ENCODE assay signal across 22 cellular contexts in genomic region chr11:44940835-44941234, GRCh38. TPM values are rescaled to one million over a fixed set of nuclear protein-coding genes. Genes with fewer than 3 reads are reported as not detected.
A peak's percentile ranks its signal among the peaks of the same experiment; 100 is the strongest.
DNase-seq lines count a peak whose midpoint lies in the region; ATAC-seq and TF ChIP-seq lines count a peak whose summit lies in the region.
"Had no signal": no experiment of that assay in that cellular context is flagged by ENCODE, and none has a peak within 500 bp of the region (broad histone marks: within the 10 kb centered on the region; RNA-seq: fewer than 3 reads in every experiment).

No MANE protein-coding gene starts in this region.

- H2BK120ac ChIP-seq in H9 (ENCODE audit: low read depth, low read length, poor library complexity, severe bottlenecking) = no peak overlapping the region

- no peak overlapping the region for H3K9ac ChIP-seq in mammary epithelial cell (ENCODE audit: insufficient read depth, low read length)
- no peak overlapping the region for H3K9ac ChIP-seq in H9 (ENCODE audit: extremely low read depth, insufficient read length, low read length)

- H4K20me1 ChIP-seq in mammary epithelial cell (ENCODE audit: insufficient read depth, low read length) (no peaks in the 10 kb centered on the region), H9 (ENCODE audit: control insufficient read depth, insufficient read depth, insufficient read length) (no peaks in the 10 kb centered on the region)

- H2BK15ac ChIP-seq in H9 (ENCODE audit: low read depth, low read length) = no peak overlapping the region

- no peaks in the 10 kb centered on the region for H3K79me1 ChIP-seq in H9 (ENCODE audit: insufficient read depth, low read depth, low read length, poor library complexity, severe bottlenecking)

- in situ Hi-C loops in mammary epithelial cell (cut with MboI; ENCODE audit: low sequenced_read_pairs in 2 of 2) = loop anchor here in 1 of 2 donors (25.0 kb wide), 1 partner anchor 346 kb away; the partner anchor contains the start of gene SYT13

- H3K9me3 ChIP-seq in breast epithelium = no peaks in the 10 kb centered on the region
- no peaks in the 10 kb centered on the region for H3K9me3 ChIP-seq in mammary epithelial cell (replicated peaks; ENCODE audit: insufficient read depth, low read length)
- H3K9me3 ChIP-seq in H9 (ENCODE audit: control insufficient read depth, low read depth, low read length) = no peaks in the 10 kb centered on the region
- H3K9me3 ChIP-seq in sigmoid colon = no peaks in the 10 kb centered on the region
- H3K9me3 ChIP-seq: MG63, Peyer's patch had no signal

- no peak overlapping the region for H3K14ac ChIP-seq in H9 (ENCODE audit: insufficient read depth, low read length)

- H2BK12ac ChIP-seq in H9 (ENCODE audit: insufficient read length, low read depth, low read length) = no peak overlapping the region

- TF ChIP-seq POLR2A in breast epithelium (IDR thresholded peaks at IDR 0.05) (no peak), sigmoid colon (IDR thresholded peaks at IDR 0.05) (no peak)

- H3T11ph ChIP-seq in H9 (ENCODE audit: low read length) = no peak overlapping the region

- peak overlapping the region in 1 of 3 donors; percentile 7 for H3K4me3 ChIP-seq in breast epithelium
- H3K4me3 ChIP-seq in mammary epithelial cell (replicated peaks in 1 of 3; ENCODE audit: insufficient read depth in 1 of 3, low read depth in 2 of 3, low read length in 3 of 3) = no peak overlapping the region
- H3K4me3 ChIP-seq in sigmoid colon = no peak overlapping the region
- H3K4me3 ChIP-seq: MG63, Peyer's patch had no signal

- dilution Hi-C loops in mammary epithelial cell (cut with HindIII; ENCODE audit: low sequenced_read_pairs) = no loop called here

- H3K23ac ChIP-seq in H9 (ENCODE audit: insufficient read length, low read depth, low read length) = no peak overlapping the region

- H3K36me3 ChIP-seq in breast epithelium (no peaks in the 10 kb centered on the region), mammary epithelial cell (ENCODE audit: insufficient read depth, low read length) (no peaks in the 10 kb centered on the region), sigmoid colon (no peaks in the 10 kb centered on the region)

- H3K9me3 Mint-ChIP-seq in H9 = peaks cover 0 to 3% of the 10 kb centered on the region in 2 experiments; a peak in 2 of 5 replicates
- no peaks in the 10 kb centered on the region for H3K9me3 Mint-ChIP-seq in effector memory CD8-positive, alpha-beta T cell
- H3K9me3 Mint-ChIP-seq: CD4-positive, alpha-beta T cell; IgD-negative memory B cell had no signal

- CTCF ChIA-PET in mammary epithelial cell (lab: Charles Lee; ENCODE audit: low non-redundant PET) = interaction anchor here (0.6 kb wide), 2 partner anchors 162 to 165 kb away, joined by 3 to 4 read pairs; no protein-coding TSS in a partner anchor

- no peak overlapping the region for H2BK5ac ChIP-seq in H9 (ENCODE audit: insufficient read length, low read length)

- peaks cover 2 to 27% (median 21%) of the 10 kb centered on the region in 3 experiments; a peak in 6 of 7 replicates for H3K36me3 Mint-ChIP-seq in H9 (ENCODE audit: insufficient read depth in 1 of 3, low read depth in 3 of 3)
- H3K36me3 Mint-ChIP-seq in effector memory CD8-positive, alpha-beta T cell (ENCODE audit: insufficient read depth) = peaks cover 8% of the 10 kb centered on the region

- H3K27ac ChIP-seq in breast epithelium (peak overlapping the region; percentile 43 to 90), mammary epithelial cell (ENCODE audit: insufficient read depth, low read depth, low read length) (no peak overlapping the region), H9 (ENCODE audit: insufficient read length, low read depth, low read length) (no peak overlapping the region), sigmoid colon (peak overlapping the region; percentile 7 to 47 (median 14))
- H3K27ac ChIP-seq: 22Rv1 had no signal

- 97% methylated on average over 9 of the region's 9 CpGs for WGBS in mammary epithelial cell (ENCODE audit: low coverage, missing lambda C conversion rate)
- WGBS in H9 (ENCODE audit: extremely low coverage, insufficient read length, low lambda C conversion rate) = no CpG with 5 or more reads among the region's 9 CpGs
- 90 to 94% methylated on average over 9 of the region's 9 CpGs for WGBS in sigmoid colon, 2 donors

- no peak for DNase-seq in breast epithelium (ENCODE audit: low spot score in 2 of 2)
- DNase-seq in mammary epithelial cell = no peak
- DNase-seq in H9 = no peak
- DNase-seq in effector memory CD8-positive, alpha-beta T cell = no peak
- DNase-seq in sigmoid colon = no peak
- no peak for DNase-seq in NCI-H345 treated with DMSO at 0.1 percent for 48 hours (lab: John Stamatoyannopoulos, UW; ENCODE audit: unreplicated experiment)
- DNase-seq in activated effector memory CD4-positive, alpha-beta T cell treated with Interleukin-2 at 50 U/mL for 16 hours = no peak
- no peak for DNase-seq in GM20000 (ENCODE audit: low spot score)
- DNase-seq: AML-193; CD4-positive, alpha-beta T cell; DMS153; GDM1; Kasumi-1; MG63; NCI-H1436 treated with DMSO at 0.1 percent for 48 hours; NCI-H2029 treated with DMSO at 0.1 percent for 48 hours; NK-92 treated with Interleukin-12 subunit alpha and Interleukin-12 subunit beta, amount 100 ng/mL, for 24 hours; Peyer's patch; SHP77 had no signal

- no peak overlapping the region for H2AK5ac ChIP-seq in H9 (ENCODE audit: insufficient read length, low read length)

- H3K4ac ChIP-seq in H9 (ENCODE audit: low read depth, low read length) = no peak overlapping the region

- peak overlapping the region in 2 of 3 experiments; percentile 36 to 38; a peak in 4 of 7 replicates for H3K27ac Mint-ChIP-seq in H9
- H3K27ac Mint-ChIP-seq in effector memory CD8-positive, alpha-beta T cell = peak overlapping the region; percentile 74 to 90
- H3K27ac Mint-ChIP-seq: CD4-positive, alpha-beta T cell had no signal

- no peak overlapping the region for H2BK20ac ChIP-seq in H9 (ENCODE audit: low read depth, low read length, poor library complexity, severe bottlenecking)

- H4K5ac ChIP-seq in H9 (ENCODE audit: insufficient read length, low read depth, low read length) = no peak overlapping the region

- H3K56ac ChIP-seq in H9 (ENCODE audit: insufficient read length, low read depth, low read length) = no peak overlapping the region

- H3K4me1 ChIP-seq in breast epithelium (peaks cover 0 to 8% of the 10 kb centered on the region in 2 donors), mammary epithelial cell (ENCODE audit: insufficient read depth, low read length) (no peaks in the 10 kb centered on the region), H9 (ENCODE audit: insufficient read depth, low read length) (peaks cover 2% of the 10 kb centered on the region; the same call in 1 of the 2 replicates), sigmoid colon (peaks cover 0 to 16% (median 9%) of the 10 kb centered on the region in 4 donors)

- peaks cover 34 to 73% of the 10 kb centered on the region in 2 experiments for H3K4me1 Mint-ChIP-seq in H9
- H3K4me1 Mint-ChIP-seq in effector memory CD8-positive, alpha-beta T cell (ENCODE audit: low read depth in 2 of 2) = peaks cover 46 to 49% of the 10 kb centered on the region in 2 donors

- H3K4me2 ChIP-seq in mammary epithelial cell (ENCODE audit: insufficient read depth, low read depth, low read length) = no peak overlapping the region
- no peak overlapping the region for H3K4me2 ChIP-seq in H9 (ENCODE audit: insufficient read depth, insufficient read length, low read length)

- H3K27me3 ChIP-seq in breast epithelium (no peaks in the 10 kb centered on the region), mammary epithelial cell (ENCODE audit: insufficient read depth, low read length) (no peaks in the 10 kb centered on the region), H9 (ENCODE audit: insufficient read depth, low read length) (no peaks in the 10 kb centered on the region), sigmoid colon (no peaks in the 10 kb centered on the region)
- H3K27me3 ChIP-seq: MG63, Peyer's patch had no signal

- H2AFZ ChIP-seq in mammary epithelial cell (ENCODE audit: low read depth, low read length) (no peak overlapping the region), H9 (ENCODE audit: low read length) (no peak overlapping the region)

- no peak overlapping the region for H3K18ac ChIP-seq in H9 (ENCODE audit: insufficient read length, low read depth, low read length)

- BruUV-seq in mammary epithelial cell (replicated peaks; lab: Mats Ljungman, UMichigan) = no TSS peak

- no peak overlapping the region for H4K8ac ChIP-seq in H9 (replicated peaks; ENCODE audit: insufficient read length, low read depth, low read length)

- TF ChIP-seq CTCF in breast epithelium (IDR thresholded peaks at IDR 0.05) = no peak
- TF ChIP-seq CTCF in mammary epithelial cell (conservative IDR thresholded peaks at IDR 0.05 in 1 of 2, IDR thresholded peaks at IDR 0.05 in 1 of 2; ENCODE audit: extremely low read depth in 1 of 2, insufficient read depth in 1 of 2, low read depth in 1 of 2, low read length in 2 of 2) = no peak
- no peak for TF ChIP-seq CTCF in H9 (conservative IDR thresholded peaks at IDR 0.05)
- TF ChIP-seq CTCF in sigmoid colon (IDR thresholded peaks at IDR 0.05) = no peak
- TF ChIP-seq CTCF in GM20000 (IDR thresholded peaks at IDR 0.05; ENCODE audit: extremely low read depth, missing control alignments) = no peak

- intact Hi-C loops in breast epithelium (cut with DNase I; ENCODE audit: low total_unique reads) (loop anchor here (5.0 kb wide), 1 partner anchor 156 kb away; no protein-coding TSS in a partner anchor), mammary epithelial cell (cut with micrococcal nuclease) (no loop called here), sigmoid colon (cut with DNase I) (no loop called here)

- ATAC-seq in effector memory CD8-positive, alpha-beta T cell (replicated peaks) = no peak
- ATAC-seq: HCT116 had no signal

- H3K4me3 Mint-ChIP-seq in H9 = no peak overlapping the region; a peak in 1 of 5 replicates
- no peak overlapping the region for H3K4me3 Mint-ChIP-seq in effector memory CD8-positive, alpha-beta T cell
- H3K4me3 Mint-ChIP-seq: CD4-positive, alpha-beta T cell had no signal

- no peak overlapping the region for H4K91ac ChIP-seq in H9 (ENCODE audit: insufficient read length, low read depth, low read length)

- H3K79me2 ChIP-seq in mammary epithelial cell (ENCODE audit: insufficient read depth, low read length) (no peaks in the 10 kb centered on the region), H9 (ENCODE audit: insufficient read depth, low read length) (no peaks in the 10 kb centered on the region)

- no peaks in the 10 kb centered on the region for H3K27me3 Mint-ChIP-seq in H9 (ENCODE audit: low read depth)
- H3K27me3 Mint-ChIP-seq in effector memory CD8-positive, alpha-beta T cell = no peaks in the 10 kb centered on the region
- H3K27me3 Mint-ChIP-seq: CD4-positive, alpha-beta T cell; IgD-negative memory B cell had no signal

- TF ChIP-seq EP300 in sigmoid colon (IDR thresholded peaks at IDR 0.05) = no peak

- H3K23me2 ChIP-seq in H9 (ENCODE audit: insufficient read length, low read depth, low read length, poor library complexity, severe bottlenecking) = no peaks in the 10 kb centered on the region

RNA-seq across cellular contexts. Expression of gene TP53I11, which starts 9.8 kb away (rescaled TPM):
- total RNA-seq in breast epithelium (10 to 100 TPM; 30.7 to 91.1 (median 75.7) TPM), mammary epithelial cell (10 to 100 TPM; 23.2 to 23.5 TPM), H9 (2021) (94.2 and 95.6 TPM in 2 replicates), sigmoid colon (10 to 100 TPM; 12.4 to 31.0 (median 24.3) TPM)
- polyA plus RNA-seq in mammary epithelial cell (7.3 TPM), sigmoid colon (10 to 100 TPM; 12.0 to 67.0 (median 14.4) TPM)
- 29.3 TPM for polyA minus RNA-seq in mammary epithelial cell

Comparison
In these comparisons a context has a peak if more than half of its experiments do, and no peak if none do; other contexts are left out.
1. H3K27ac ChIP-seq: peak in breast epithelium (2 of 2) and sigmoid colon (4 of 4); none in mammary epithelial cell (single experiment) and H9 (single experiment).